8 cellular contexts compared by ENCODE assay signal in genomic region chr1:110615548-110616130, GRCh38. TPM values are rescaled to one million over a fixed set of nuclear protein-coding genes. Genes with fewer than 3 reads are reported as not detected.
DNase-seq lines count a peak whose midpoint lies in the region; ATAC-seq and TF ChIP-seq lines count a peak whose summit lies in the region.

No MANE protein-coding gene starts in this region.

- peaks cover 18 to 34% (median 21%) of the 10 kb centered on the region in 3 donors for H3K27me3 Mint-ChIP-seq in naive B cell

- H3K27ac ChIP-seq in C4-2B = no peak overlapping the region
- no peak overlapping the region for H3K27ac ChIP-seq in esophagus muscularis mucosa (replicated peaks in 1 of 4)
- no peak overlapping the region for H3K27ac ChIP-seq in uterus

- peaks cover 34 to 45% (median 38%) of the 10 kb centered on the region in 3 donors for H3K4me1 Mint-ChIP-seq in naive B cell

- no peak for TF ChIP-seq POLR2A in esophagus muscularis mucosa (IDR thresholded peaks at IDR 0.05; ENCODE audit: low read depth)
- no peak for TF ChIP-seq POLR2A in uterus (IDR thresholded peaks at IDR 0.05)

- DNase-seq in HAP-1 (ENCODE audit: low spot score in 2 of 2) (peak; percentile 54 to 71), NCI-H446 treated with DMSO at 0.1 percent for 48 hours (lab: John Stamatoyannopoulos, UW) (peak; percentile 62), esophagus muscularis mucosa (ENCODE audit: extremely low spot score) (no peak), naive B cell (peak; percentile 16), uterus (peak in 1 of 2 donors; percentile 29)
- peak; percentile 68 to 75 for DNase-seq in activated CD4-positive, alpha-beta T cell treated with anti-CD3 and anti-CD28 coated beads, Interleukin-2, amount 50 U/mL, for 48 hours
- DNase-seq in activated CD4-positive, CD25-positive, alpha-beta regulatory T cell treated with anti-CD3 and anti-CD28 coated beads, Interleukin-2, amount 50 U/mL, for 72 hours = no peak

- H3K27me3 ChIP-seq in HAP-1 (ENCODE audit: low read depth) (peaks cover 13% of the 10 kb centered on the region), esophagus muscularis mucosa (peaks cover 0 to 91% (median 8%) of the 10 kb centered on the region in 4 donors), uterus (peaks cover 0 to 9% of the 10 kb centered on the region in 2 donors)

- H3K9me3 ChIP-seq in HAP-1 (no peaks in the 10 kb centered on the region), esophagus muscularis mucosa (no peaks in the 10 kb centered on the region), uterus (no peaks in the 10 kb centered on the region)

- TF ChIP-seq CTCF in C4-2B (conservative IDR thresholded peaks at IDR 0.05) = peak; percentile 91
- peak; percentile 78 to 83 (median 81) for TF ChIP-seq CTCF in esophagus muscularis mucosa (IDR thresholded peaks at IDR 0.05)
- TF ChIP-seq CTCF in uterus (IDR thresholded peaks at IDR 0.05) = peak; percentile 36 to 56 (median 51)

- H3K4me1 ChIP-seq in HAP-1 (peaks cover 4% of the 10 kb centered on the region; the same call in 1 of the 2 replicates), esophagus muscularis mucosa (peaks cover 7 to 11% (median 9%) of the 10 kb centered on the region in 4 donors), uterus (no peaks in the 10 kb centered on the region)

- H3K27ac Mint-ChIP-seq in naive B cell = no peak overlapping the region

- H3K9me3 Mint-ChIP-seq in naive B cell = no peaks in the 10 kb centered on the region

- H3K4me3 ChIP-seq in HAP-1 (no peak overlapping the region), esophagus muscularis mucosa (no peak overlapping the region), uterus (no peak overlapping the region)

- no peaks in the 10 kb centered on the region for H3K36me3 Mint-ChIP-seq in naive B cell

- 26% methylated on average over 9 of the region's 9 CpGs for WGBS in esophagus muscularis mucosa

- peak overlapping the region in 1 of 8 donors; percentile 27 for H3K4me3 Mint-ChIP-seq in naive B cell

- in situ Hi-C loops in HAP-1 (cut with MboI; ENCODE audit: low sequenced_read_pairs) = loop anchor here (10.0 kb wide), 1 partner anchor 91 kb away; no protein-coding TSS in a partner anchor

- TF ChIP-seq EP300 in esophagus muscularis mucosa (IDR thresholded peaks at IDR 0.05) = no peak

- ATAC-seq in naive B cell (ENCODE audit: low read depth in 2 of 2) = no peak

- intact Hi-C loops in esophagus muscularis mucosa (cut with DNase I) (loop anchor here (2.0 to 10.0 kb wide), 3 partner anchors 61 to 167 kb away; no protein-coding TSS in a partner anchor), uterus (cut with DNase I; ENCODE audit: low total_unique reads) (no loop called here)

- H3K36me3 ChIP-seq in HAP-1 (replicated peaks) = no peaks in the 10 kb centered on the region
- no peaks in the 10 kb centered on the region for H3K36me3 ChIP-seq in esophagus muscularis mucosa
- no peaks in the 10 kb centered on the region for H3K36me3 ChIP-seq in uterus

RNA-seq across cellular contexts. Expression of gene KCNA2, which starts 9.5 kb away (rescaled TPM):
- total RNA-seq in esophagus muscularis mucosa (1 to 10 TPM; 1.7 to 4.3 (median 2.7) TPM), uterus (under 1 TPM in 2 of 4 donors, not detected in 2; 0.21 to 0.62 TPM)
- polyA plus RNA-seq in naive B cell (ENCODE audit: low read depth in 6 of 6) = not detected

RNA-seq across cellular contexts. Expression of gene KCNA3, which starts 59.1 kb away (rescaled TPM):
- total RNA-seq in esophagus muscularis mucosa (1 to 10 TPM in 3 of 4 donors, under 1 TPM in 1; 0.80 to 3.1 (median 1.6) TPM), uterus (1 to 10 TPM; 1.3 to 5.6 (median 2.0) TPM)
- 10 to 100 TPM; 38.4 to 78.6 (median 51.0) TPM for polyA plus RNA-seq in naive B cell (ENCODE audit: low read depth in 6 of 6)

Comparison
In these comparisons a context has a peak if more than half of its experiments do, and no peak if none do; other contexts are left out.
1. DNase-seq: peak in HAP-1 (2 of 2), NCI-H446 treated with DMSO at 0.1 percent for 48 hours (single experiment), activated CD4-positive, alpha-beta T cell treated with anti-CD3 and anti-CD28 coated beads, Interleukin-2, amount 50 U/mL, for 48 hours (2 of 2) and naive B cell (single experiment); none in esophagus muscularis mucosa (single experiment) and activated CD4-positive, CD25-positive, alpha-beta regulatory T cell treated with anti-CD3 and anti-CD28 coated beads, Interleukin-2, amount 50 U/mL, for 72 hours (single experiment).
2. Peak in every context shown above with its lines, with median percentiles within 50 percentile points of each other: CTCF ChIP-seq.